ENCODE assay signal across 8 cellular contexts in the genomic region with DNA sequence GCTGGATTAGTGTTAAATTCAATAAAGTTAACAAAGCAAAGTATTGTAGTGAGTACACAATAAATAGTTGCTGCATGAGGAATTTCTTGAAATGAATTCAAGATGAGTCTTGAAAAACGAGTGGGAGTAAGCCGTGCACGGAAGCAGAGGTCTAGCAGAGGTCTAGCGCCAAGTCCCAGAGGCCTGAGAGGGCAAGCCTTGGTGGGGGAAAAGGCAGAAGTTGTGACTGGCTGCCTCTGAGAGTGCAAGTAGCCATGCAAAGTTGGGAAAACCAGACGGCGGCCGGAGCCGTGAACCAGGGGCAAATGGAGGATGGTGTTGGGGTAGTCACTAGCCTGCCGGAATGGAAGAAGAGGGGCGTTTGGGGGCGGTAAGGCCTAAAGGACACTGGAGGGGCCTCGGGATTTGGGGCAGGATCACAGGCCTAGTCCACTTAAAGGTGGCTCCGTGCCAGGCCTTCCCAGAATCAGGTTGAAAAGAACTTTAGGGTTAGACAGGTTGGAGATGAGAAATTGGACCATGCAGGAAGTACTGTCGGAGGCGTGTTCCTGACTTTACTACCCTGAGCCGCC. TPM values are rescaled to one million over a fixed set of nuclear protein-coding genes. Genes with fewer than 3 reads are reported as not detected.
A peak's percentile ranks its signal among the peaks of the same experiment; 100 is the strongest.
DNase-seq lines count a peak whose midpoint lies in the region; FAIRE-seq and TF ChIP-seq lines count a peak whose summit lies in the region.

No MANE protein-coding gene starts in this region.

- no peak for TF ChIP-seq CTCF in astrocyte (IDR thresholded peaks at IDR 0.05; ENCODE audit: insufficient read depth, low read depth, low read length)

- peak overlapping the region; percentile 97 for H3K27ac ChIP-seq in astrocyte (ENCODE audit: low read depth, low read length)

- H3K9me3 Mint-ChIP-seq in astrocyte (ENCODE audit: unreplicated experiment) = no peaks in the 10 kb centered on the region

- H3K4me1 ChIP-seq in HAP-1 (peaks cover 27% of the 10 kb centered on the region), astrocyte (ENCODE audit: insufficient read depth, low read length) (peaks cover 32% of the 10 kb centered on the region)

- in situ Hi-C loops in HAP-1 (cut with MboI; ENCODE audit: low sequenced_read_pairs) = no loop called here

- peak overlapping the region; percentile 100 for H3K9ac ChIP-seq in astrocyte (ENCODE audit: low read length)

- no peaks in the 10 kb centered on the region; the same call in 1 of the 2 replicates for H3K9me3 ChIP-seq in HAP-1
- no peaks in the 10 kb centered on the region for H3K9me3 ChIP-seq in astrocyte (ENCODE audit: insufficient read depth, low read depth, low read length)
- no peaks in the 10 kb centered on the region for H3K9me3 ChIP-seq in iPS-18c (ENCODE audit: control insufficient read depth, insufficient read depth, low read length)

- peaks cover 28% of the 10 kb centered on the region for H4K20me1 ChIP-seq in astrocyte (ENCODE audit: insufficient read depth, low read length)

- H3K4me3 ChIP-seq in HAP-1 (peak overlapping the region; percentile 95), astrocyte (ENCODE audit: insufficient read depth, low read depth, low read length) (peak overlapping the region; percentile 81), iPS-18c (ENCODE audit: insufficient read depth, low read depth, low read length) (peak overlapping the region; percentile 90; the same call in 1 of the 2 replicates)

- H3K27ac Mint-ChIP-seq in astrocyte (ENCODE audit: unreplicated experiment) = peak overlapping the region; percentile 99

- peaks cover 25% of the 10 kb centered on the region for H3K36me3 Mint-ChIP-seq in astrocyte (ENCODE audit: low read depth, unreplicated experiment)

- peak overlapping the region; percentile 87 for H3K4me2 ChIP-seq in astrocyte (ENCODE audit: low read length)

- peaks cover 51% of the 10 kb centered on the region for H3K79me2 ChIP-seq in astrocyte (ENCODE audit: insufficient read depth, low read length)

- FAIRE-seq in astrocyte (lab: Jason Lieb, UNC) = no peak

- H3K27me3 ChIP-seq in HAP-1 (ENCODE audit: low read depth) = no peaks in the 10 kb centered on the region
- H3K27me3 ChIP-seq in astrocyte (ENCODE audit: insufficient read depth, low read length) = no peaks in the 10 kb centered on the region

- peak overlapping the region; percentile 33 for H2AFZ ChIP-seq in astrocyte (ENCODE audit: low read depth, low read length)

- DNase-seq in NCI-H2196 (lab: John Stamatoyannopoulos, UW; ENCODE audit: unreplicated experiment) = peak; percentile 28
- no peak for DNase-seq in NCI-H2196 treated with DMSO at 0.1 percent for 48 hours (lab: John Stamatoyannopoulos, UW; ENCODE audit: unreplicated experiment)
- DNase-seq in HAP-1 (ENCODE audit: low spot score in 2 of 2) = peak; percentile 48 to 61
- peak; percentile 85 for DNase-seq in NCI-H226
- DNase-seq in astrocyte (ENCODE audit: low read depth) = peak; percentile 81
- peak; percentile 48 to 57 for DNase-seq in stimulated activated CD4-positive, alpha-beta T cell treated with anti-CD3 and anti-CD28 coated beads, Interleukin-2, amount 100 ng/mL, for 24 hours
- DNase-seq in NCI-H1048 (lab: John Stamatoyannopoulos, UW) = no peak

- H3K27me3 Mint-ChIP-seq in astrocyte (ENCODE audit: low read depth, unreplicated experiment) = no peaks in the 10 kb centered on the region

- H3K36me3 ChIP-seq in HAP-1 (replicated peaks) (peaks cover 83% of the 10 kb centered on the region), astrocyte (ENCODE audit: insufficient read depth, low read length) (peaks cover 25% of the 10 kb centered on the region)

- peak overlapping the region; percentile 99 for H3K4me3 Mint-ChIP-seq in astrocyte (ENCODE audit: unreplicated experiment)

- H3K4me1 Mint-ChIP-seq in astrocyte (ENCODE audit: low read depth, unreplicated experiment) = peaks cover 24% of the 10 kb centered on the region

RNA-seq across cellular contexts. Expression of a gene that starts 0.4 kb away (rescaled TPM):
- 588 and 592 TPM in 2 replicates for total RNA-seq in astrocyte

RNA-seq across cellular contexts. Expression of a gene that starts 40.8 kb away (rescaled TPM):
- total RNA-seq in astrocyte = not detected in 2 replicates

RNA-seq across cellular contexts. Expression of a gene that starts 40.9 kb away (rescaled TPM):
- 46.8 and 53.5 TPM in 2 replicates for total RNA-seq in astrocyte

RNA-seq across cellular contexts. Expression of a gene that starts 47.7 kb away (rescaled TPM):
- total RNA-seq in astrocyte = not detected in 2 replicates

RNA-seq across cellular contexts. Expression of a gene that starts 48.5 kb away (rescaled TPM):
- total RNA-seq in astrocyte = 44.2 and 45.7 TPM in 2 replicates

Comparison
In these comparisons a context has a peak if more than half of its experiments do, and no peak if none do; other contexts are left out.
1. DNase-seq: peak in NCI-H2196 (single experiment), HAP-1 (2 of 2), NCI-H226 (single experiment), astrocyte (single experiment) and stimulated activated CD4-positive, alpha-beta T cell treated with anti-CD3 and anti-CD28 coated beads, Interleukin-2, amount 100 ng/mL, for 24 hours (2 of 2); none in NCI-H2196 treated with DMSO at 0.1 percent for 48 hours (single experiment) and NCI-H1048 (single experiment).
2. Peak in every context shown above with its lines, with median percentiles within 50 percentile points of each other: H3K4me3 ChIP-seq.